ENCODE assay signal across 20 cellular contexts in genomic region chr11:103871923-103872551, GRCh38.
DNase-seq lines count a peak whose midpoint lies in the region; ATAC-seq and TF ChIP-seq lines count a peak whose summit lies in the region.
"Had no signal": no experiment of that assay in that cellular context is flagged by ENCODE, and none has a peak within 500 bp of the region (broad histone marks: within the 10 kb centered on the region; RNA-seq: fewer than 3 reads in every experiment).

No MANE protein-coding gene starts in this region.

- no peaks in the 10 kb centered on the region for H3K9me3 Mint-ChIP-seq in activated naive CD4-positive, alpha-beta T cell treated with anti-CD3 and anti-CD28 coated beads, Interleukin-2, amount 50 U/mL, for 72 hours

- H3K36me3 ChIP-seq in adipocyte (ENCODE audit: control insufficient read depth, insufficient read depth, low read length, severe bottlenecking) (no peaks in the 10 kb centered on the region), left ventricle myocardium inferior (no peaks in the 10 kb centered on the region)
- H3K36me3 ChIP-seq: SJCRH30 had no signal

- no peak for TF ChIP-seq CTCF in left ventricle myocardium inferior (IDR thresholded peaks at IDR 0.05; ENCODE audit: borderline replicate concordance)

- H3K27ac ChIP-seq in left ventricle myocardium inferior (replicated peaks) = peak overlapping the region; percentile 51
- H3K27ac ChIP-seq: HL-60, SJCRH30 had no signal

- H3K9me3 ChIP-seq in adipocyte (ENCODE audit: control insufficient read depth, low read length) = no peaks in the 10 kb centered on the region
- no peaks in the 10 kb centered on the region for H3K9me3 ChIP-seq in left ventricle myocardium inferior (replicated peaks)
- H3K9me3 ChIP-seq: SJCRH30 had no signal

- H3K4me3 ChIP-seq in adipocyte (ENCODE audit: low read length) (no peak overlapping the region), left ventricle myocardium inferior (no peak overlapping the region)
- H3K4me3 ChIP-seq: K562, SJCRH30 had no signal

- H3K27me3 ChIP-seq in adipocyte (replicated peaks; ENCODE audit: control insufficient read depth, insufficient read depth, low read length) (no peaks in the 10 kb centered on the region), left ventricle myocardium inferior (ENCODE audit: low read depth) (no peaks in the 10 kb centered on the region)
- H3K27me3 ChIP-seq: SJCRH30 had no signal

- H3K9ac ChIP-seq in adipocyte (ENCODE audit: low read length) = peak overlapping the region; percentile 40

- H3K27ac Mint-ChIP-seq in activated naive CD4-positive, alpha-beta T cell treated with anti-CD3 and anti-CD28 coated beads, Interleukin-2, amount 50 U/mL, for 72 hours = no peak overlapping the region
- H3K27ac Mint-ChIP-seq: CD4-positive, CD25-positive, alpha-beta regulatory T cell had no signal

- H3K4me1 ChIP-seq in adipocyte (ENCODE audit: control insufficient read depth, insufficient read depth, low read length) (peaks cover 33% of the 10 kb centered on the region), left ventricle myocardium inferior (peaks cover 23% of the 10 kb centered on the region)
- H3K4me1 ChIP-seq: SJCRH30 had no signal

- H3K36me3 Mint-ChIP-seq in activated naive CD4-positive, alpha-beta T cell treated with anti-CD3 and anti-CD28 coated beads, Interleukin-2, amount 50 U/mL, for 72 hours = no peaks in the 10 kb centered on the region
- H3K36me3 Mint-ChIP-seq: CD4-positive, CD25-positive, alpha-beta regulatory T cell had no signal

- intact Hi-C loops in Right ventricle myocardium superior (cut with DNase I) (no loop called here), cardiac septum (cut with DNase I) (loop anchor here (2.0 kb wide), 1 partner anchor 73 kb away; no protein-coding TSS in a partner anchor), left ventricle myocardium inferior (cut with micrococcal nuclease) (no loop called here)

- ATAC-seq in Right ventricle myocardium superior (ENCODE audit: poor library complexity) (peak; percentile 29), HG02588 (IDR thresholded peaks at IDR 0.05; ENCODE audit: unreplicated experiment) (no peak)
- no peak for ATAC-seq in activated naive CD4-positive, alpha-beta T cell treated with anti-CD3 and anti-CD28 coated beads, Interleukin-2, amount 50 U/mL, for 72 hours
- ATAC-seq: K562 had no signal

- DNase-seq in Right ventricle myocardium superior (no peak), cardiac septum (ENCODE audit: low spot score) (no peak), adipocyte (ENCODE audit: low read depth) (no peak), left ventricle myocardium inferior (no peak), NCI-H1417 treated with DMSO at 0.1 percent for 48 hours (lab: John Stamatoyannopoulos, UW) (no peak)
- no peak for DNase-seq in NK-92 treated with Interleukin-12 subunit alpha and Interleukin-12 subunit beta, amount 100 ng/mL, for 24 hours (lab: John Stamatoyannopoulos, UW)
- no peak for DNase-seq in activated naive CD4-positive, alpha-beta T cell treated with anti-CD3 and anti-CD28 coated beads, Interleukin-2, amount 50 U/mL, for 72 hours (ENCODE audit: low spot score in 2 of 2)
- DNase-seq: Calu3; CD4-positive, CD25-positive, alpha-beta regulatory T cell; DMS79; GF-D8; GOT3; NCI-H1105; NCI-H2029; NCI-H2171 treated with DMSO at 0.1 percent for 48 hours; NCI-H774; SJCRH30 had no signal
